In the genomic region with DNA sequence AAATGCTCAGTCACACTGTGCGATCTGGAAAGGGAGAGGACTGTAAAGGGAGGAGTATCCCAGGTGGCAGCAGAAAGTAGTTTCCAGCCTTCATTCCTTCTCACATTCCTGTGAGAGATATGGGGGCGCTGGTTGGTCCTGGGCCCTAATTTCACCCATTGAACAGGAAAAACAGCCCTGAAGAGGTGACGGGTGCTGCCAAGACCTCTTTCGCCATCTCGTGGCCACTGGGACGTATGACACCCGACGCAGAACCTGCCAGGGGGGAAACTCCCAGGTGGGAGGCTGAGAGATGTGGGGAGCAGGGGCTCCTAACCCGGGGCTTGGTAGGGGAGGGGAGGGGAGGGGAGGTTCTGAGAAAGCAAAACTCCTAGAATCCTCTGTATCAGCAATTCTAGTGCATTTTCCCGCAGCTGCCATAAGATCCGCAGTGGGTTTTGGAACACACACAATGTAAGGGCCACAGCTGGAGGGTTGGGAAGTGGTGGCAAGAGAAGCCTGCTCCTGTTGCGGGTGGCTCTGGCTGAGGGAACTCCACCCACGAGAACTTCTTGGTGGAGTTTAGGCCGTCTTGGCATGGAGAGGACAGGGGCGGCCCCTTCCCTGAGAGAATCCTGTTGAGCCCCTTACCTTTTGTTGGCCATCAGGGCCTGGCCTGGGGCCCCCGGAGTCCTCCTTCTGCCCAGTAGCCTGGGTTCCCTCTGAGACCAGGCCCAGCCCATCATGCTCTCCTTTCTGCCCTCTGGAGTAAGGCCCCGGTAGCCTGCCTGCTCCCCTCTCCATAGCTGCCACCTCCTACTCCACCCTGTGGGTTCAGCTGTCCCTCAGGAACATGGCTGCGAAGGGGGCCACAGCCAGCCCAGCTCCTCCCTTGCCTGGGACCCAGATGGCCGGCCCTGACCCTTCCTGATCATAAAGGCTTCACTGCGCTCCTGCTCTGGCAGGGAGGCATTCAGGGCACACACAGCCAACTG, we compare ENCODE assay signal across 7 cellular contexts.
DNase-seq lines count a peak whose midpoint lies in the region; ATAC-seq, FAIRE-seq and TF ChIP-seq lines count a peak whose summit lies in the region.

No MANE protein-coding gene starts in this region.

- no peak for FAIRE-seq in HTR-8/SVneo (lab: Jason Lieb, UNC)

- TF ChIP-seq CTCF in breast epithelium (IDR thresholded peaks at IDR 0.05): peak in 2 of 3 donors; percentile 20 to 23

- intact Hi-C loops in breast epithelium (cut with DNase I; ENCODE audit: low total_unique reads): no loop called here

- H3K4me1 Mint-ChIP-seq in memory B cell: no peaks in the 10 kb centered on the region
- no peaks in the 10 kb centered on the region for H3K4me1 Mint-ChIP-seq in stimulated activated naive CD8-positive, alpha-beta T cell treated with anti-CD3 and anti-CD28 coated beads, Interleukin-15, amount 100 ng/mL, for 72 hours

- H3K27me3 Mint-ChIP-seq in memory B cell: peaks cover 3% of the 10 kb centered on the region
- H3K27me3 Mint-ChIP-seq in stimulated activated naive CD8-positive, alpha-beta T cell treated with anti-CD3 and anti-CD28 coated beads, Interleukin-15, amount 100 ng/mL, for 72 hours: no peaks in the 10 kb centered on the region

- no peaks in the 10 kb centered on the region for H3K36me3 Mint-ChIP-seq in memory B cell

- in situ Hi-C loops in G401 (cut with HindIII; ENCODE audit: low sequenced_read_pairs): no loop called here

- H3K36me3 ChIP-seq in breast epithelium: no peaks in the 10 kb centered on the region

- TF ChIP-seq POLR2A in breast epithelium (IDR thresholded peaks at IDR 0.05): no peak

- no peaks in the 10 kb centered on the region for H3K9me3 ChIP-seq in breast epithelium

- H3K4me1 ChIP-seq in breast epithelium: no peaks in the 10 kb centered on the region

- H3K27ac Mint-ChIP-seq in memory B cell: no peak overlapping the region
- no peak overlapping the region for H3K27ac Mint-ChIP-seq in stimulated activated naive CD8-positive, alpha-beta T cell treated with anti-CD3 and anti-CD28 coated beads, Interleukin-15, amount 100 ng/mL, for 72 hours

- H3K4me3 ChIP-seq in breast epithelium: no peak overlapping the region

- H3K27ac ChIP-seq in breast epithelium: no peak overlapping the region

- no peaks in the 10 kb centered on the region for H3K9me3 Mint-ChIP-seq in memory B cell
- H3K9me3 Mint-ChIP-seq in stimulated activated naive CD8-positive, alpha-beta T cell treated with anti-CD3 and anti-CD28 coated beads, Interleukin-15, amount 100 ng/mL, for 72 hours: no peaks in the 10 kb centered on the region

- peaks cover 0 to 33% of the 10 kb centered on the region in 2 donors for H3K27me3 ChIP-seq in breast epithelium

- DNase-seq in G401 (ENCODE audit: low spot score) (peak; percentile 1), HTR-8/SVneo (ENCODE audit: insufficient read length, low spot score) (peak; percentile 12), T-helper 22 cell (ENCODE audit: low read depth) (peak; percentile 17), breast epithelium (ENCODE audit: low spot score in 2 of 2) (no peak), memory B cell (ENCODE audit: low spot score in 2 of 2) (peak; percentile 8 to 55)
- DNase-seq in stimulated activated naive CD8-positive, alpha-beta T cell treated with anti-CD3 and anti-CD28 coated beads, Interleukin-15, amount 100 ng/mL, for 72 hours: peak; percentile 13 to 31

- ATAC-seq in GM19467 (IDR thresholded peaks at IDR 0.05; ENCODE audit: unreplicated experiment) (peak; percentile 78), memory B cell (ENCODE audit: low read depth) (peak; percentile 42)
- peak; percentile 50 for ATAC-seq in stimulated activated naive CD8-positive, alpha-beta T cell treated with anti-CD3 and anti-CD28 coated beads, Interleukin-15, amount 100 ng/mL, for 72 hours

- H3K4me3 Mint-ChIP-seq in memory B cell: no peak overlapping the region
- H3K4me3 Mint-ChIP-seq in stimulated activated naive CD8-positive, alpha-beta T cell treated with anti-CD3 and anti-CD28 coated beads, Interleukin-15, amount 100 ng/mL, for 72 hours: no peak overlapping the region

Comparison
In these comparisons a context has a peak if more than half of its experiments do, and no peak if none do; other contexts are left out.
1. DNase-seq: peak in G401 (single experiment), HTR-8/SVneo (single experiment), T-helper 22 cell (single experiment), memory B cell (2 of 2) and stimulated activated naive CD8-positive, alpha-beta T cell treated with anti-CD3 and anti-CD28 coated beads, Interleukin-15, amount 100 ng/mL, for 72 hours (2 of 2); none in breast epithelium (0 of 2).
2. Peak in every context shown above with its lines, with median percentiles within 50 percentile points of each other: ATAC-seq.